Comparison of ENCODE assay signal across 8 cellular contexts in genomic region chr2:34096552-34097171, GRCh38.
DNase-seq lines count a peak whose midpoint lies in the region; ATAC-seq, FAIRE-seq and TF ChIP-seq lines count a peak whose summit lies in the region.

No MANE protein-coding gene starts in this region.

- no peak overlapping the region for H3K4me3 ChIP-seq in HepG2 (replicated peaks in 1 of 3; ENCODE audit: insufficient read depth in 1 of 3, low read depth in 2 of 3, low read length in 3 of 3)

- CTCF ChIA-PET in HepG2 (lab: Yijun Ruan, JAX; ENCODE audit: low intra/inter-chr PET ratio, low total read pairs), result interaction anchor here (0.7 to 2.3 kb wide), 3 partner anchors 474 to 1318 kb away, joined by 3 to 26 read pairs (median 3); no protein-coding TSS in a partner anchor

- ATAC-seq in GM21717 (IDR thresholded peaks at IDR 0.05; ENCODE audit: unreplicated experiment) (peak; percentile 74), HepG2 (peak; percentile 93)

- no peaks in the 10 kb centered on the region for H3K79me2 ChIP-seq in HepG2 (ENCODE audit: insufficient read depth, low read length)

- H2AFZ ChIP-seq in HepG2 (ENCODE audit: low read length), result no peak overlapping the region

- no peak overlapping the region for H3K27ac ChIP-seq in HepG2 (ENCODE audit: extremely low read length, insufficient read depth, low read length)

- intact Hi-C loops in HepG2 (cut with micrococcal nuclease; ENCODE audit: unreplicated experiment), result loop anchor here (1.0 kb wide), 4 partner anchors 1018 to 1332 kb away; no protein-coding TSS in a partner anchor

- no peaks in the 10 kb centered on the region for H3K9me3 ChIP-seq in HepG2 (ENCODE audit: low read length)

- in situ Hi-C loops in HepG2 (cut with HindIII; ENCODE audit: extremely low pct_ligation_motif_present, low pct_unique_long_range_greater_than_20kb), result loop anchor here (10.0 kb wide), 1 partner anchor 1318 kb away; no protein-coding TSS in a partner anchor

- no peaks in the 10 kb centered on the region for H4K20me1 ChIP-seq in HepG2 (ENCODE audit: insufficient read depth, low read length)

- 3% methylated on average over 3 of the region's 3 CpGs for WGBS in HepG2 (ENCODE audit: low lambda C conversion rate)

- H3K27me3 ChIP-seq in HepG2 (ENCODE audit: control insufficient read depth in 1 of 2, insufficient read depth in 2 of 2, low read length in 2 of 2), result no peaks in the 10 kb centered on the region

- TF ChIP-seq CTCF in HepG2 (CRISPR knock-in tag; IDR thresholded peaks at IDR 0.05), result peak; percentile 81

- POLR2A ChIA-PET in HepG2 (lab: Yijun Ruan, JAX), result no interaction called here

- H3K4me2 ChIP-seq in HepG2 (ENCODE audit: low read depth, low read length), result no peak overlapping the region

- no peaks in the 10 kb centered on the region for H3K4me1 ChIP-seq in HepG2 (ENCODE audit: insufficient read depth, low read length)

- peak; percentile 52; the same call in 1 of the 2 replicates for TF ChIP-seq RAD21 in HepG2 (CRISPR knock-in tag; IDR thresholded peaks at IDR 0.05)

- peak; percentile 58 for DNase-seq in SIG-M5 treated with dmso at 0.1 percent for 504 hours (lab: John Stamatoyannopoulos, UW; ENCODE audit: unreplicated experiment)
- no peak for DNase-seq in SIG-M5 (lab: John Stamatoyannopoulos, UW)
- DNase-seq in LHCN-M2 (ENCODE audit: low read depth), result peak; percentile 26
- DNase-seq in T follicular helper cell (ENCODE audit: low read depth), result peak; percentile 11
- peak; percentile 18 for DNase-seq in cerebellum (ENCODE audit: low spot score)
- DNase-seq in HepG2 (ENCODE audit: low spot score), result peak; percentile 53
- DNase-seq in stimulated activated naive CD4-positive, alpha-beta T cell treated with Interleukin-2 at 50 U/mL for 16 hours (lab: John Stamatoyannopoulos, UW), result peak; percentile 16

- H3K9ac ChIP-seq in HepG2 (ENCODE audit: insufficient read depth, low read depth, low read length), result no peak overlapping the region

- peak; percentile 82 for FAIRE-seq in HepG2 (lab: Jason Lieb, UNC)

- no peak for TF ChIP-seq EP300 in HepG2 (IDR thresholded peaks at IDR 0.05; ENCODE audit: low read depth in 2 of 2, low read length in 2 of 2)
- TF ChIP-seq EP300 in HepG2 (CRISPR knock-in tag; IDR thresholded peaks at IDR 0.05; ENCODE audit: borderline replicate concordance), result no peak

- TF ChIP-seq POLR2A in HepG2 (IDR thresholded peaks at IDR 0.05; ENCODE audit: insufficient read depth in 1 of 2, low read depth in 2 of 2, low read length in 2 of 2), result no peak

- BruUV-seq in HepG2 (replicated peaks; lab: Mats Ljungman, UMichigan), result no TSS peak

- H3K36me3 ChIP-seq in HepG2 (replicated peaks in 1 of 2; ENCODE audit: control insufficient read depth in 1 of 2, insufficient read depth in 2 of 2, low read length in 2 of 2), result no peaks in the 10 kb centered on the region

TF ChIP-seq in HepG2, 621 proteins besides CTCF, POLR2A, EP300 and RAD21 (continues in another document):
- TF ChIP-seq FOXA1 (IDR thresholded peaks at IDR 0.05), result no peak
- no peak for TF ChIP-seq FOXA1 (CRISPR knock-in tag; IDR thresholded peaks at IDR 0.05)
- no peak for TF ChIP-seq KIAA2018 (CRISPR knock-in tag; IDR thresholded peaks at IDR 0.05; ENCODE audit: borderline replicate concordance)
- TF ChIP-seq NCOA5 (CRISPR knock-in tag; IDR thresholded peaks at IDR 0.05), result no peak
- no peak for TF ChIP-seq PTBP1 (IDR thresholded peaks at IDR 0.05; ENCODE audit: low read depth, low read length, poor library complexity, severe bottlenecking)
- TF ChIP-seq SRF (IDR thresholded peaks at IDR 0.05; ENCODE audit: low read depth, low read length), result no peak
- peak; percentile 59 for TF ChIP-seq SMC3 (IDR thresholded peaks at IDR 0.05; ENCODE audit: low read length)
- peak; percentile 40; the same call in 1 of the 2 replicates for TF ChIP-seq MAFF (IDR thresholded peaks at IDR 0.05; ENCODE audit: low read depth, low read length)
- TF ChIP-seq MZF1 (CRISPR knock-in tag; IDR thresholded peaks at IDR 0.05; ENCODE audit: borderline replicate concordance), result no peak
- no peak for TF ChIP-seq ZNF230 (CRISPR knock-in tag; IDR thresholded peaks at IDR 0.05)
- peak; percentile 59 to 73 for TF ChIP-seq MAFK (conservative IDR thresholded peaks at IDR 0.05 in 1 of 2, IDR thresholded peaks at IDR 0.05 in 1 of 2; ENCODE audit: low read length in 2 of 2)
- TF ChIP-seq NPAS2 (CRISPR knock-in tag; IDR thresholded peaks at IDR 0.05; ENCODE audit: borderline replicate concordance), result no peak
- TF ChIP-seq ZBTB2 (CRISPR knock-in tag; IDR thresholded peaks at IDR 0.05; ENCODE audit: low read depth), result no peak
- TF ChIP-seq RFX1 (IDR thresholded peaks at IDR 0.05), result no peak
- TF ChIP-seq TSC22D2 (CRISPR knock-in tag; IDR thresholded peaks at IDR 0.05; ENCODE audit: borderline replicate concordance), result no peak
